ENCODE assay signal across 8 cellular contexts in the genomic region with DNA sequence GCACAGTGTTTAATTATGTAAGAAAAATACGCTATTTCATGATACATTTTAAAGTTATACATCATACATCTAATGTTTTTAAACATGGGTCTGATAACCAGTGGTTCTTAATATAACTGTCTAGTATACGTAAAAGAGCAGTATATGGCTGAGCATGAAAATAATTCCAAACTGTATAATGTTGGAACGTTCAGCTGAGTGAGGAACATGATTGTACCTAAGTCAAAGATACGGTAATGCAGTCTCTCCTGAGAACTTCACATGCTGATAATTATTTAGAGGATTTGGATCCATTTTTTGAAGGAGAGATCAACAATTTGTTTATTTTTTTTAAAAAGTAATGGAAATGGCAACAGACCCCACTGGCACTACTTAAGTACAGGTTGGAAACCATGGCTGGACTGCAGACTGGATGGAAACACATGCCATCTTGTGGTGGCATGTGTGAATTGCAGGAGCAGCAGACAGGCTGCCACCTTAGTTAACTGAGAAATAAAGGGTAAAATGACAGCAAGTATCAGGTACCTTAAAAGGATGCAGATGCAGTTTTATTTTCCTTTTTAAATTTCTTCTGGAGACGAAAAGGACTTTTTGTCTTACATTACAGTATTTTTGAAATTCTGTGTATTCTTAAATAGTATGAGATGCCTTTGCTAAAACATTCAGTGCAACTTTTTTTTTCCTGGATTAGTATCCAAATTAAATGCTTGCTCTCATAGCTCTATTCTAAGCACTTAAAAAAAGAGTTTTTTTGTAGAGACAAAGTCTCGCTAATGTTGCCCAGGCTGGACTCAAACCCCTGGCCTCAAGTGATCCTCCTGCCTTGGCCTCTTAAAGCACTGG.
DNase-seq lines count a peak whose midpoint lies in the region; ATAC-seq, FAIRE-seq and TF ChIP-seq lines count a peak whose summit lies in the region.

No MANE protein-coding gene starts in this region.

- H3K36me3 Mint-ChIP-seq in astrocyte (ENCODE audit: low read depth, unreplicated experiment) = peaks cover 12% of the 10 kb centered on the region

- H3K9me3 ChIP-seq in DND-41 (ENCODE audit: insufficient read depth, low read length, severe bottlenecking) (no peaks in the 10 kb centered on the region), astrocyte (ENCODE audit: insufficient read depth, low read depth, low read length) (no peaks in the 10 kb centered on the region)

- H3K4me3 Mint-ChIP-seq in astrocyte (ENCODE audit: unreplicated experiment) = no peak overlapping the region

- H3K4me3 ChIP-seq in DND-41 (ENCODE audit: low read depth in 1 of 2, low read length in 2 of 2) (no peak overlapping the region), astrocyte (ENCODE audit: insufficient read depth, low read depth, low read length) (no peak overlapping the region), kidney epithelial cell (ENCODE audit: low read depth, low read length) (no peak overlapping the region)

- H3K4me1 ChIP-seq in DND-41 (ENCODE audit: insufficient read depth, low read length) (no peaks in the 10 kb centered on the region), astrocyte (ENCODE audit: insufficient read depth, low read length) (no peaks in the 10 kb centered on the region)

- no peaks in the 10 kb centered on the region for H3K27me3 Mint-ChIP-seq in astrocyte (ENCODE audit: low read depth, unreplicated experiment)

- H3K36me3 ChIP-seq in DND-41 (ENCODE audit: insufficient read depth, low read length) (peaks cover 91% of the 10 kb centered on the region), astrocyte (ENCODE audit: insufficient read depth, low read length) (peaks cover 5% of the 10 kb centered on the region), kidney epithelial cell (ENCODE audit: control insufficient read depth, insufficient read depth, low read length) (peaks cover 1% of the 10 kb centered on the region)

- H3K4me1 Mint-ChIP-seq in astrocyte (ENCODE audit: low read depth, unreplicated experiment) = no peaks in the 10 kb centered on the region

- H3K9ac ChIP-seq in DND-41 (ENCODE audit: low read depth, low read length) (no peak overlapping the region), astrocyte (ENCODE audit: low read length) (no peak overlapping the region)

- H2AFZ ChIP-seq in DND-41 (ENCODE audit: low read depth, low read length) (no peak overlapping the region), astrocyte (ENCODE audit: low read depth, low read length) (no peak overlapping the region)

- no peak overlapping the region for H3K27ac Mint-ChIP-seq in astrocyte (ENCODE audit: unreplicated experiment)

- H3K27ac ChIP-seq in DND-41 (ENCODE audit: low read length) (no peak overlapping the region), RWPE1 (no peak overlapping the region), astrocyte (ENCODE audit: low read depth, low read length) (no peak overlapping the region)

- DNase-seq in DND-41 (peak; percentile 51), RWPE1 (ENCODE audit: low spot score) (peak; percentile 44), astrocyte (ENCODE audit: low read depth) (peak; percentile 27), kidney epithelial cell (ENCODE audit: low read depth) (peak; percentile 23), inferior parietal cortex (ENCODE audit: extremely low spot score) (no peak)
- peak; percentile 2 for DNase-seq in stimulated activated CD8-positive, alpha-beta memory T cell treated with anti-CD3 and anti-CD28 coated beads, Interleukin-12 subunit alpha, Interleukin-12 subunit beta, amount 100 ng/mL, for 4 hours (ENCODE audit: low read depth)

- TF ChIP-seq CTCF in DND-41 (IDR thresholded peaks at IDR 0.05; ENCODE audit: borderline replicate concordance, extremely low read depth, low read length, poor library complexity, severe bottlenecking) = peak; percentile 95
- peak; percentile 78 for TF ChIP-seq CTCF in RWPE1 (conservative IDR thresholded peaks at IDR 0.05; ENCODE audit: low read depth)
- TF ChIP-seq CTCF in astrocyte (IDR thresholded peaks at IDR 0.05; ENCODE audit: insufficient read depth, low read depth, low read length) = peak; percentile 98
- TF ChIP-seq CTCF in kidney epithelial cell (IDR thresholded peaks at IDR 0.05; ENCODE audit: insufficient read depth, low read length, poor library complexity, severe bottlenecking) = peak; percentile 89

- H3K4me2 ChIP-seq in DND-41 (ENCODE audit: insufficient read depth, low read length) (no peak overlapping the region), astrocyte (ENCODE audit: low read length) (no peak overlapping the region)

- no peaks in the 10 kb centered on the region for H3K79me2 ChIP-seq in DND-41 (ENCODE audit: insufficient read depth, low read length)
- H3K79me2 ChIP-seq in astrocyte (ENCODE audit: insufficient read depth, low read length) = no peaks in the 10 kb centered on the region

- no peaks in the 10 kb centered on the region for H3K9me3 Mint-ChIP-seq in astrocyte (ENCODE audit: unreplicated experiment)

- CTCF ChIA-PET in RWPE1 (lab: Yijun Ruan, JAX) = interaction anchor here (0.6 to 0.8 kb wide), 3 partner anchors 48 to 106 kb away, joined by 3 read pairs; no protein-coding TSS in a partner anchor

- POLR2A ChIA-PET in RWPE1 (lab: Yijun Ruan, JAX; ENCODE audit: low non-redundant PET) = no interaction called here

- ATAC-seq in DND-41 (ENCODE audit: insufficient read depth, low read depth) (peak; percentile 93), GM19452 (IDR thresholded peaks at IDR 0.05; ENCODE audit: unreplicated experiment) (peak; percentile 88), HG03565 (IDR thresholded peaks at IDR 0.05; ENCODE audit: unreplicated experiment) (peak; percentile 80)

- H4K20me1 ChIP-seq in DND-41 (ENCODE audit: insufficient read depth, low read length) (no peaks in the 10 kb centered on the region), astrocyte (ENCODE audit: insufficient read depth, low read length) (no peaks in the 10 kb centered on the region)

- H3K27me3 ChIP-seq in DND-41 (ENCODE audit: insufficient read depth, low read length, poor library complexity) (no peaks in the 10 kb centered on the region), astrocyte (ENCODE audit: insufficient read depth, low read length) (no peaks in the 10 kb centered on the region), kidney epithelial cell (ENCODE audit: control insufficient read depth, insufficient read depth, low read length) (no peaks in the 10 kb centered on the region)

- FAIRE-seq in astrocyte (lab: Jason Lieb, UNC) = no peak
